In genomic region chr3:124113475-124113874, GRCh38 we compare ENCODE assay signal across 24 cellular contexts.
"Had no signal": no experiment of that assay in that cellular context is flagged by ENCODE, and none has a peak within 500 bp of the region (broad histone marks: within the 10 kb centered on the region; RNA-seq: fewer than 3 reads in every experiment).

No MANE protein-coding gene starts in this region.

- H3K4me1 ChIP-seq: body of pancreas had no signal

- H3K27ac Mint-ChIP-seq: activated CD4-positive, alpha-beta T cell treated with anti-CD3 and anti-CD28 coated beads for 36 hours; activated CD8-positive, alpha-beta T cell treated with anti-CD3 and anti-CD28 coated beads for 36 hours; activated naive CD4-positive, alpha-beta T cell treated with anti-CD3 and anti-CD28 coated beads, Interleukin-2, amount 50 U/mL, for 24 hours; activated T-cell treated with anti-CD3 and anti-CD28 coated beads, Interleukin-2, amount 50 U/mL, for 72 hours; activated T-helper 2 cell treated with anti-CD3 and anti-CD28 coated beads, Interferon-gamma antibody, Interleukin-2, Interleukin-4, amounts not matched to agents 10 μg/mL and 5 μg/mL and 100 μg/mL, durations not matched to agents 14 hours and 24 hours and 36 hours; T-helper 17 cell had no signal

- H3K4me3 Mint-ChIP-seq: activated CD4-positive, alpha-beta T cell treated with anti-CD3 and anti-CD28 coated beads for 36 hours; activated CD8-positive, alpha-beta T cell treated with anti-CD3 and anti-CD28 coated beads for 36 hours; activated naive CD4-positive, alpha-beta T cell treated with anti-CD3 and anti-CD28 coated beads, Interleukin-2, amount 50 U/mL, for 24 hours; activated T-cell treated with anti-CD3 and anti-CD28 coated beads, Interleukin-2, amount 50 U/mL, for 72 hours; T-helper 17 cell had no signal

- H3K27ac ChIP-seq: body of pancreas, PC-9, VCaP had no signal

- H3K4me2 ChIP-seq: PC-9 had no signal

- ATAC-seq: activated CD4-positive, alpha-beta T cell treated with anti-CD3 and anti-CD28 coated beads for 36 hours; activated CD8-positive, alpha-beta T cell treated with anti-CD3 and anti-CD28 coated beads for 36 hours; activated T-cell treated with anti-CD3 and anti-CD28 coated beads, Interleukin-2, amount 50 U/mL, for 72 hours; body of pancreas; K562; T-helper 17 cell had no signal

- H3K4me1 Mint-ChIP-seq: activated CD4-positive, alpha-beta T cell treated with anti-CD3 and anti-CD28 coated beads for 36 hours; activated naive CD4-positive, alpha-beta T cell treated with anti-CD3 and anti-CD28 coated beads, Interleukin-2, amount 50 U/mL, for 24 hours; T-helper 17 cell had no signal

- H3K9me3 Mint-ChIP-seq: activated CD8-positive, alpha-beta T cell treated with anti-CD3 and anti-CD28 coated beads for 36 hours; activated T-helper 2 cell treated with anti-CD3 and anti-CD28 coated beads, Interferon-gamma antibody, Interleukin-2, Interleukin-4, amounts not matched to agents 10 μg/mL and 5 μg/mL and 100 μg/mL, durations not matched to agents 14 hours and 24 hours and 36 hours had no signal

- H3K9me3 ChIP-seq: body of pancreas had no signal

- H3K4me3 ChIP-seq: body of pancreas, K562, PC-9 had no signal

- H3K36me3 Mint-ChIP-seq: activated naive CD4-positive, alpha-beta T cell treated with anti-CD3 and anti-CD28 coated beads, Interleukin-2, amount 50 U/mL, for 24 hours had no signal

- H2AFZ ChIP-seq: PC-9 had no signal

- H3K27me3 ChIP-seq: body of pancreas had no signal

- DNase-seq: activated CD4-positive, alpha-beta T cell treated with anti-CD3 and anti-CD28 coated beads for 36 hours; activated CD4-positive, alpha-beta T cell treated with anti-CD3 and anti-CD28 coated beads, Interleukin-2, amount 50 U/mL, for 1 hour; activated CD8-positive, alpha-beta memory T cell treated with anti-CD3 and anti-CD28 coated beads, Interleukin-2, amount 50 U/mL, for 4 hours; activated CD8-positive, alpha-beta T cell treated with anti-CD3 and anti-CD28 coated beads for 36 hours; activated gamma-delta T cell treated with Interleukin-2 at 50 U/mL for 16 hours; activated T-cell treated with anti-CD3 and anti-CD28 coated beads, Interleukin-2, amount 50 U/mL, for 72 hours; aorta; body of pancreas; central memory CD4-positive, alpha-beta T cell; Karpas-422; MM.1S; NCI-H1105 treated with DMSO at 0.1 percent for 48 hours; NCI-H1436 treated with DMSO at 0.1 percent for 48 hours; NCI-H2029; NCI-H2107; NCI-H510A treated with DMSO at 0.1 percent for 48 hours; PC-9; SIG-M5; T-helper 17 cell; T1000 had no signal
